8 cellular contexts compared by ENCODE assay signal in genomic region chr9:132079391-132080071, GRCh38. TPM values are rescaled to one million over a fixed set of nuclear protein-coding genes. Genes with fewer than 3 reads are reported as not detected.
DNase-seq lines count a peak whose midpoint lies in the region; ATAC-seq and TF ChIP-seq lines count a peak whose summit lies in the region.

Gene MED27 (minus strand): TSS chr9:132079867. CDS start chr9:132079844, 23 bp downstream.

- H3K27ac ChIP-seq in GM23338 (ENCODE audit: low read depth) = no peak within 1 kb of the TSS

- peaks cover 9% of the 10 kb centered on the region for H3K27me3 Mint-ChIP-seq in GM23338 (ENCODE audit: insufficient read depth, low read depth, poor library complexity)
- peaks cover 26% of the 10 kb centered on the region for H3K27me3 Mint-ChIP-seq in nephron progenitor cell (ENCODE audit: low read depth, poor library complexity)
- peaks cover 7% of the 10 kb centered on the region for H3K27me3 Mint-ChIP-seq in stimulated activated naive CD8-positive, alpha-beta T cell treated with anti-CD3 and anti-CD28 coated beads, Interleukin-15, Interleukin-2, amounts not matched to agents 100 ng/mL and 50 ng/mL, for 24 hours

- H3K36me3 ChIP-seq in GM23338 (ENCODE audit: insufficient read depth) (no peaks in the 10 kb centered on the region; the same call in 1 of the 2 replicates), MG63 (peaks cover 14% of the 10 kb centered on the region)

- H3K79me2 ChIP-seq in GM23338 (replicated peaks; ENCODE audit: insufficient read depth) = peaks cover 48% of the 10 kb centered on the region

- no peaks in the 10 kb centered on the region for H3F3A ChIP-seq in GM23338 (replicated peaks; ENCODE audit: low read depth)

- H3K9me3 Mint-ChIP-seq in GM23338 (no peaks in the 10 kb centered on the region), nephron progenitor cell (peaks cover 6% of the 10 kb centered on the region)
- no peaks in the 10 kb centered on the region for H3K9me3 Mint-ChIP-seq in stimulated activated naive CD8-positive, alpha-beta T cell treated with anti-CD3 and anti-CD28 coated beads, Interleukin-15, Interleukin-2, amounts not matched to agents 100 ng/mL and 50 ng/mL, for 24 hours

- no peaks in the 10 kb centered on the region for H3K9me3 ChIP-seq in MG63

- ATAC-seq in GM23338 = peak; percentile 97

- H3K4me1 Mint-ChIP-seq in GM23338 = peaks cover 17% of the 10 kb centered on the region
- H3K4me1 Mint-ChIP-seq in nephron progenitor cell = peaks cover 52% of the 10 kb centered on the region
- peaks cover 51% of the 10 kb centered on the region for H3K4me1 Mint-ChIP-seq in stimulated activated naive CD8-positive, alpha-beta T cell treated with anti-CD3 and anti-CD28 coated beads, Interleukin-15, Interleukin-2, amounts not matched to agents 100 ng/mL and 50 ng/mL, for 24 hours (ENCODE audit: low read depth)

- H3K4me3 Mint-ChIP-seq in GM23338 = peak within 1 kb of the TSS; percentile 98
- peak within 1 kb of the TSS; percentile 99 for H3K4me3 Mint-ChIP-seq in nephron progenitor cell
- peak within 1 kb of the TSS; percentile 97 for H3K4me3 Mint-ChIP-seq in stimulated activated naive CD8-positive, alpha-beta T cell treated with anti-CD3 and anti-CD28 coated beads, Interleukin-15, Interleukin-2, amounts not matched to agents 100 ng/mL and 50 ng/mL, for 24 hours

- H3K36me3 Mint-ChIP-seq in GM23338 (ENCODE audit: low read depth) (peaks cover 10% of the 10 kb centered on the region; the same call in 2 of the 3 replicates), nephron progenitor cell (ENCODE audit: low read depth) (peaks cover 11% of the 10 kb centered on the region)
- H3K36me3 Mint-ChIP-seq in stimulated activated naive CD8-positive, alpha-beta T cell treated with anti-CD3 and anti-CD28 coated beads, Interleukin-15, Interleukin-2, amounts not matched to agents 100 ng/mL and 50 ng/mL, for 24 hours (ENCODE audit: low read depth) = peaks cover 32% of the 10 kb centered on the region

- peak within 1 kb of the TSS; percentile 92 for H3K4me2 ChIP-seq in GM23338

- TF ChIP-seq CTCF in GM23338 (conservative IDR thresholded peaks at IDR 0.05; ENCODE audit: low read depth in 2 of 2) = no peak
- TF ChIP-seq CTCF in nephron progenitor cell (IDR thresholded peaks at IDR 0.05) = no peak

- H2AFZ ChIP-seq in GM23338 = peak within 1 kb of the TSS; percentile 92

- H3K27ac Mint-ChIP-seq in GM23338 (peak within 1 kb of the TSS; percentile 82), nephron progenitor cell (peak within 1 kb of the TSS; percentile 84)
- peak within 1 kb of the TSS; percentile 94 for H3K27ac Mint-ChIP-seq in stimulated activated naive CD8-positive, alpha-beta T cell treated with anti-CD3 and anti-CD28 coated beads, Interleukin-15, Interleukin-2, amounts not matched to agents 100 ng/mL and 50 ng/mL, for 24 hours

- H3K27me3 ChIP-seq in GM23338 (ENCODE audit: insufficient read depth) (no peaks in the 10 kb centered on the region), MG63 (no peaks in the 10 kb centered on the region; the same call in 1 of the 2 replicates)

- H3K9me2 ChIP-seq in GM23338 (ENCODE audit: insufficient read depth) = no peaks in the 10 kb centered on the region

- H3K4me1 ChIP-seq in GM23338 (ENCODE audit: insufficient read depth) = peaks cover 13% of the 10 kb centered on the region

- H4K20me1 ChIP-seq in GM23338 (replicated peaks; ENCODE audit: insufficient read depth) = peaks cover 17% of the 10 kb centered on the region; the same call in 1 of the 2 replicates

- DNase-seq in DMS79 treated with DMSO at 0.1 percent for 48 hours (lab: John Stamatoyannopoulos, UW) (peak; percentile 91), GM23338 (ENCODE audit: low spot score) (peak; percentile 99), MG63 (peak; percentile 92), SHP77 (lab: John Stamatoyannopoulos, UW) (peak; percentile 80 to 96), fibroblast of the conjunctiva (ENCODE audit: low read depth) (peak; percentile 73), nephron progenitor cell (peak; percentile 90)
- DNase-seq in activated effector memory CD4-positive, alpha-beta T cell treated with Interleukin-2 at 50 U/mL for 16 hours = peak; percentile 82

- peak within 1 kb of the TSS; percentile 73 for H3K4me3 ChIP-seq in GM23338
- peak within 1 kb of the TSS; percentile 87 for H3K4me3 ChIP-seq in MG63

TF ChIP-seq in GM23338, 12 proteins besides CTCF, POLR2A, EP300 and RAD21:
- peak; percentile 90 for TF ChIP-seq ETS1 (IDR thresholded peaks at IDR 0.05)
- peak; percentile 99 for TF ChIP-seq CREB1 (CRISPR knock-in tag; IDR thresholded peaks at IDR 0.05; ENCODE audit: low read depth)
- no peak for TF ChIP-seq JUNB (IDR thresholded peaks at IDR 0.05; ENCODE audit: unreplicated experiment)
- TF ChIP-seq POLR2AphosphoS5 (IDR thresholded peaks at IDR 0.05; ENCODE audit: low read depth) = peak; percentile 62

RNA-seq across cellular contexts. Expression of gene MED27, which starts in this region (rescaled TPM):
- 18.4 and 35.0 TPM in 2 replicates for total RNA-seq in GM23338 (2014; rRNA removed; shearing (Covaris generic))
- polyA plus RNA-seq in GM23338 (2016; fragmentation: Nextera tagmentation; extraction: Ambion mirVana) = 26.0 and 30.6 TPM in 2 replicates
- total RNA-seq in MG63 (2014; rRNA removed; shearing (Covaris generic); ENCODE audit: low replicate concordance) = 22.0 and 38.9 TPM in 2 replicates
